12 cellular contexts compared by ENCODE assay signal in the genomic region with DNA sequence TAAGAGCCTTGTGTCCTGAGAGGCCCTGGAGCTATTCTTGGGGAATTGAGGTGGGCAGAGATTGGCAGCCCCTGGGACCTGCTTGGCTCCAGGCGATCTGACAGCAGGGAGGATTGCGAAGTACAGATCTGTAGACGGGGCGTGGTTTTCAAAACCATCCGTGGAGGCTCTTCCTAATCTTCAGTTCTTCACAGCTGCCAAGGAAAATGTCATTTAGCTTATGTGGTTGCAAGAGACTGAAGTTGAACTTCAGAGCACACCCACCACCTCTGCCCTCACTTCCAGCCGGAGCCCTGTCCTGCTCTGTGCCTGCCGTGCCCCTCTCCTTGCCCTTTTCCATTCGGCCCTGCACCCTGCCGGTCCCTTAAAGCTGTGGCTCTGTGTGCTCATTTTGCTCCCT. TPM values are rescaled to one million over a fixed set of nuclear protein-coding genes. Genes with fewer than 3 reads are reported as not detected.
A peak's percentile ranks its signal among the peaks of the same experiment; 100 is the strongest.
DNase-seq lines count a peak whose midpoint lies in the region; ATAC-seq, FAIRE-seq and TF ChIP-seq lines count a peak whose summit lies in the region.
"Had no signal": no experiment of that assay in that cellular context is flagged by ENCODE, and none has a peak within 500 bp of the region (broad histone marks: within the 10 kb centered on the region; RNA-seq: fewer than 3 reads in every experiment).

No MANE protein-coding gene starts in this region.

- no peak for ATAC-seq in GM18868 (IDR thresholded peaks at IDR 0.05; ENCODE audit: unreplicated experiment)
- ATAC-seq: stimulated activated memory B cell treated with anti-CD40 and anti-IgM and Interleukin-4, amounts not matched to agents 10 μg/mL and 1 μg/mL and 100 μg/mL, for 72 hours had no signal

- no peaks in the 10 kb centered on the region for H3K9me1 ChIP-seq in endothelial cell of umbilical vein (replicated peaks; ENCODE audit: control insufficient read depth, extremely low read depth, insufficient read depth, low read length)

- no peak overlapping the region for H3K23ac ChIP-seq in neuronal stem cell (ENCODE audit: low read depth, low read length, poor library complexity)

- CTCF ChIA-PET in endothelial cell of umbilical vein (lab: Charles Lee): interaction anchor here (0.6 to 5.2 kb wide), 6 partner anchors 11 to 40 kb away, joined by 3 to 29 read pairs (median 3); partner anchors contain the start of gene STAB1

- H4K91ac ChIP-seq in neuronal stem cell (ENCODE audit: low read depth, low read length, poor library complexity): no peak overlapping the region

- no peak overlapping the region for H3K18ac ChIP-seq in neuronal stem cell (ENCODE audit: low read length)

- H2AK5ac ChIP-seq in neuronal stem cell (ENCODE audit: low read depth, low read length): no peak overlapping the region

- peaks cover 10 to 27% of the 10 kb centered on the region in 2 experiments for H3K36me3 ChIP-seq in endothelial cell of umbilical vein (ENCODE audit: control insufficient read depth in 2 of 2, extremely low read depth in 1 of 2, insufficient read depth in 2 of 2, low read length in 2 of 2)
- H3K36me3 ChIP-seq in neuronal stem cell (replicated peaks in 1 of 2; ENCODE audit: control insufficient read depth in 2 of 2, insufficient read depth in 2 of 2, low read length in 2 of 2): peaks cover 33 to 91% of the 10 kb centered on the region in 2 donors

- H3K9ac ChIP-seq in endothelial cell of umbilical vein (replicated peaks; ENCODE audit: extremely low read depth, insufficient read depth, low read length) (no peak overlapping the region), neuronal stem cell (ENCODE audit: low read depth, low read length, poor library complexity) (no peak overlapping the region)

- H3K27me3 ChIP-seq in endothelial cell of umbilical vein (ENCODE audit: control insufficient read depth in 2 of 2, insufficient read depth in 2 of 2, low read length in 2 of 2): no peaks in the 10 kb centered on the region
- H3K27me3 ChIP-seq in neuronal stem cell (ENCODE audit: control insufficient read depth in 3 of 3, insufficient read depth in 3 of 3, low read depth in 1 of 3, low read length in 3 of 3): no peaks in the 10 kb centered on the region

- TF ChIP-seq CTCF in NB4 (IDR thresholded peaks at IDR 0.05; ENCODE audit: low read depth, low read length) (no peak), endothelial cell of umbilical vein (IDR thresholded peaks at IDR 0.05; ENCODE audit: extremely low read depth in 1 of 2, insufficient read depth in 1 of 2, low read depth in 1 of 2, low read length in 2 of 2) (no peak)

- H4K20me1 ChIP-seq in endothelial cell of umbilical vein (replicated peaks; ENCODE audit: control insufficient read depth, extremely low read depth, insufficient read depth, low read length): no peaks in the 10 kb centered on the region

- H2BK12ac ChIP-seq in neuronal stem cell (ENCODE audit: low read length): no peak overlapping the region

- H3K4me2 ChIP-seq in endothelial cell of umbilical vein (ENCODE audit: insufficient read depth, low read length) (no peak overlapping the region), neuronal stem cell (ENCODE audit: insufficient read depth, low read length, poor library complexity, severe bottlenecking) (no peak overlapping the region)

- no peak overlapping the region for H2BK5ac ChIP-seq in neuronal stem cell (ENCODE audit: low read length)

- POLR2A ChIA-PET in endothelial cell of umbilical vein (lab: Charles Lee): no interaction called here

- no peak overlapping the region for H3K14ac ChIP-seq in neuronal stem cell (ENCODE audit: low read length)

- H3K27ac ChIP-seq in endothelial cell of umbilical vein (ENCODE audit: insufficient read depth, low read depth, low read length): no peak overlapping the region
- no peak overlapping the region for H3K27ac ChIP-seq in neuronal stem cell (replicated peaks; ENCODE audit: low read length)

- no peak overlapping the region for H2BK120ac ChIP-seq in neuronal stem cell (ENCODE audit: low read depth, low read length)

- H3K79me1 ChIP-seq in neuronal stem cell (ENCODE audit: low read depth, low read length): peaks cover 16% of the 10 kb centered on the region

- WGBS in neuronal stem cell (ENCODE audit: extremely low coverage in 2 of 2, insufficient read length in 2 of 2, insufficient replicate concordance in 1 of 2), 2 donors: no CpG with 5 or more reads among the region's 9 CpGs

- H3K4me1 ChIP-seq in endothelial cell of umbilical vein (ENCODE audit: control insufficient read depth, extremely low read depth, insufficient read depth, low read length) (no peaks in the 10 kb centered on the region), neuronal stem cell (ENCODE audit: control insufficient read depth in 2 of 2, insufficient read depth in 1 of 2, low read depth in 1 of 2, low read length in 2 of 2) (no peaks in the 10 kb centered on the region)

- FAIRE-seq in endothelial cell of umbilical vein (lab: Jason Lieb, UNC): peak; percentile 75

- DNase-seq in D341Med (ENCODE audit: low spot score): peak; percentile 85
- DNase-seq in NB4 (ENCODE audit: low read depth): peak; percentile 59
- DNase-seq in endothelial cell of umbilical vein (ENCODE audit: low read depth, low spot score): no peak
- peak; percentile 30 for DNase-seq in occipital lobe (lab: John Stamatoyannopoulos, UW)
- DNase-seq in neuronal stem cell (ENCODE audit: low spot score): no peak
- no peak for DNase-seq in medulla oblongata (ENCODE audit: extremely low spot score)
- no peak for DNase-seq in stimulated activated CD4-positive, alpha-beta T cell treated with anti-CD3 and anti-CD28 coated beads, Interleukin-4, amount 100 ng/mL, for 1 hour
- DNase-seq: NCI-H2029 treated with DMSO at 0.1 percent for 48 hours; stimulated activated CD4-positive, alpha-beta T cell treated with anti-CD3 and anti-CD28 coated beads, Interleukin-12 subunit alpha, Interleukin-12 subunit beta, amount 100 ng/mL, for 4 hours had no signal

- dilution Hi-C loops in endothelial cell of umbilical vein (cut with MboI; ENCODE audit: extremely low pct_ligation_motif_present, low sequenced_read_pairs): no loop called here

- H2BK15ac ChIP-seq in neuronal stem cell (ENCODE audit: low read length): no peak overlapping the region

- H2AFZ ChIP-seq in endothelial cell of umbilical vein (ENCODE audit: low read depth, low read length) (no peak overlapping the region), neuronal stem cell (ENCODE audit: low read length) (no peak overlapping the region)

- no peak overlapping the region for H3K4ac ChIP-seq in neuronal stem cell (ENCODE audit: low read length)

- H4K8ac ChIP-seq in neuronal stem cell (ENCODE audit: low read depth, low read length): no peak overlapping the region

- intact Hi-C loops in endothelial cell of umbilical vein (cut with micrococcal nuclease): no loop called here

- no TSS peak for BruUV-seq in endothelial cell of umbilical vein (replicated peaks; lab: Mats Ljungman, UMichigan)

- H3K79me2 ChIP-seq in endothelial cell of umbilical vein (ENCODE audit: control insufficient read depth, insufficient read depth, low read length): peaks cover 22% of the 10 kb centered on the region

- no peak overlapping the region for H3K4me3 ChIP-seq in NB4 (ENCODE audit: low read depth, low read length)
- no peak overlapping the region for H3K4me3 ChIP-seq in endothelial cell of umbilical vein (replicated peaks in 1 of 3; ENCODE audit: insufficient read depth in 1 of 3, low read depth in 1 of 3, low read length in 3 of 3)
- H3K4me3 ChIP-seq in neuronal stem cell (ENCODE audit: low read length in 2 of 2): no peak overlapping the region

- no peaks in the 10 kb centered on the region for H3K9me3 ChIP-seq in endothelial cell of umbilical vein (replicated peaks; ENCODE audit: control insufficient read depth, insufficient read depth, low read length)
- H3K9me3 ChIP-seq in neuronal stem cell (replicated peaks in 1 of 2; ENCODE audit: control insufficient read depth in 2 of 2, insufficient read depth in 1 of 2, low read depth in 1 of 2, low read length in 2 of 2): peaks cover 0 to 2% of the 10 kb centered on the region in 2 donors

- TF ChIP-seq POLR2A in NB4 (IDR thresholded peaks at IDR 0.05; ENCODE audit: extremely low read depth, insufficient read length): no peak
- no peak for TF ChIP-seq POLR2A in endothelial cell of umbilical vein (IDR thresholded peaks at IDR 0.05; ENCODE audit: low read depth, low read length)

RNA-seq across cellular contexts. Expression of gene NISCH, which starts 12.9 kb away (rescaled TPM):
- total RNA-seq in endothelial cell of umbilical vein (153 and 156 TPM in 2 replicates), occipital lobe (71.4 TPM)
- 178 and 196 TPM in 2 replicates for polyA plus RNA-seq in endothelial cell of umbilical vein
- polyA plus RNA-seq in endothelial cell of umbilical vein (2011; cell fraction: cytosol; rRNA removed): 62.7 and 82.4 TPM in 2 replicates
- 1,069 and 1,072 TPM in 2 replicates for polyA plus RNA-seq in endothelial cell of umbilical vein (2011; cell fraction: nucleus; rRNA removed)
- 71.1 and 91.6 TPM in 2 replicates for polyA plus RNA-seq in endothelial cell of umbilical vein (2012)
- 199 and 229 TPM in 2 replicates for polyA minus RNA-seq in endothelial cell of umbilical vein
- polyA minus RNA-seq in endothelial cell of umbilical vein (2011; cell fraction: cytosol; rRNA and poly(A)+ RNA removed): 8.1 TPM
- 243 and 248 TPM in 2 replicates for polyA minus RNA-seq in endothelial cell of umbilical vein (2011; cell fraction: nucleus; rRNA and poly(A)+ RNA removed)
- 58.8 TPM for polyA plus RNA-seq in neuronal stem cell (2013, experiment 1 of 2)
- polyA plus RNA-seq in neuronal stem cell (2013, experiment 2 of 2): 58.4 TPM

RNA-seq across cellular contexts. Expression of gene TNNC1, which starts 14.5 kb away (rescaled TPM):
- total RNA-seq in endothelial cell of umbilical vein (not detected in 2 replicates), occipital lobe (not detected)
- polyA plus RNA-seq in endothelial cell of umbilical vein: 0.12 TPM in 1 of 2 replicates, not detected in the other
- polyA plus RNA-seq in endothelial cell of umbilical vein (2011; cell fraction: cytosol; rRNA removed): 0.18 TPM in 2 replicates
- polyA plus RNA-seq in endothelial cell of umbilical vein (2011; cell fraction: nucleus; rRNA removed): not detected in 2 replicates
- not detected in 2 replicates for polyA plus RNA-seq in endothelial cell of umbilical vein (2012)
- not detected in 2 replicates for polyA minus RNA-seq in endothelial cell of umbilical vein
- polyA minus RNA-seq in endothelial cell of umbilical vein (2011; cell fraction: cytosol; rRNA and poly(A)+ RNA removed): 3.5 TPM
- not detected in 2 replicates for polyA minus RNA-seq in endothelial cell of umbilical vein (2011; cell fraction: nucleus; rRNA and poly(A)+ RNA removed)
- 7.4 TPM for polyA plus RNA-seq in neuronal stem cell (2013, experiment 1 of 2)
- polyA plus RNA-seq in neuronal stem cell (2013, experiment 2 of 2): 6.4 TPM
- total RNA-seq: RPMI7951 had no signal

RNA-seq across cellular contexts. Expression of gene SEMA3G, which starts 23.4 kb away (rescaled TPM):
- 22.6 and 24.6 TPM in 2 replicates for total RNA-seq in endothelial cell of umbilical vein
- polyA plus RNA-seq in endothelial cell of umbilical vein: 27.9 and 34.0 TPM in 2 replicates
- polyA plus RNA-seq in endothelial cell of umbilical vein (2011; cell fraction: cytosol; rRNA removed): 16.3 TPM in 2 replicates
- 21.3 and 22.0 TPM in 2 replicates for polyA plus RNA-seq in endothelial cell of umbilical vein (2011; cell fraction: nucleus; rRNA removed)
- 3.1 and 6.5 TPM in 2 replicates for polyA plus RNA-seq in endothelial cell of umbilical vein (2012)
- 16.8 and 22.5 TPM in 2 replicates for polyA minus RNA-seq in endothelial cell of umbilical vein
- 1.3 TPM for polyA minus RNA-seq in endothelial cell of umbilical vein (2011; cell fraction: cytosol; rRNA and poly(A)+ RNA removed)
- 9.9 and 11.0 TPM in 2 replicates for polyA minus RNA-seq in endothelial cell of umbilical vein (2011; cell fraction: nucleus; rRNA and poly(A)+ RNA removed)
- total RNA-seq in occipital lobe: 3.0 TPM
- 0.77 TPM for polyA plus RNA-seq in neuronal stem cell (2013, experiment 1 of 2)
- 0.87 TPM for polyA plus RNA-seq in neuronal stem cell (2013, experiment 2 of 2)

RNA-seq across cellular contexts. Expression of gene STAB1, which starts 26.8 kb away (rescaled TPM):
- 340 and 369 TPM in 2 replicates for total RNA-seq in endothelial cell of umbilical vein
- 369 and 413 TPM in 2 replicates for polyA plus RNA-seq in endothelial cell of umbilical vein
- 195 and 214 TPM in 2 replicates for polyA plus RNA-seq in endothelial cell of umbilical vein (2011; cell fraction: cytosol; rRNA removed)
- polyA plus RNA-seq in endothelial cell of umbilical vein (2011; cell fraction: nucleus; rRNA removed): 2,566 and 2,674 TPM in 2 replicates
- polyA plus RNA-seq in endothelial cell of umbilical vein (2012): 262 and 312 TPM in 2 replicates
- 291 and 381 TPM in 2 replicates for polyA minus RNA-seq in endothelial cell of umbilical vein
- polyA minus RNA-seq in endothelial cell of umbilical vein (2011; cell fraction: cytosol; rRNA and poly(A)+ RNA removed): not detected
- 622 and 778 TPM in 2 replicates for polyA minus RNA-seq in endothelial cell of umbilical vein (2011; cell fraction: nucleus; rRNA and poly(A)+ RNA removed)
- total RNA-seq in occipital lobe: 14.8 TPM
- 0.10 TPM for polyA plus RNA-seq in neuronal stem cell (2013, experiment 1 of 2)
- 0.03 TPM for polyA plus RNA-seq in neuronal stem cell (2013, experiment 2 of 2)

RNA-seq across cellular contexts. Expression of gene PHF7, which starts 57.9 kb away (rescaled TPM):
- total RNA-seq in endothelial cell of umbilical vein: 6.5 and 7.8 TPM in 2 replicates
- polyA plus RNA-seq in endothelial cell of umbilical vein: 3.0 and 4.6 TPM in 2 replicates
- polyA plus RNA-seq in endothelial cell of umbilical vein (2011; cell fraction: cytosol; rRNA removed): 3.7 and 5.1 TPM in 2 replicates
- 17.9 and 23.4 TPM in 2 replicates for polyA plus RNA-seq in endothelial cell of umbilical vein (2011; cell fraction: nucleus; rRNA removed)
- 3.1 and 5.5 TPM in 2 replicates for polyA plus RNA-seq in endothelial cell of umbilical vein (2012)
- polyA minus RNA-seq in endothelial cell of umbilical vein: 6.5 and 9.9 TPM in 2 replicates
- 2.0 TPM for polyA minus RNA-seq in endothelial cell of umbilical vein (2011; cell fraction: cytosol; rRNA and poly(A)+ RNA removed)
- polyA minus RNA-seq in endothelial cell of umbilical vein (2011; cell fraction: nucleus; rRNA and poly(A)+ RNA removed): 7.5 and 10.9 TPM in 2 replicates
- total RNA-seq in occipital lobe: 4.7 TPM
- 23.3 TPM for polyA plus RNA-seq in neuronal stem cell (2013, experiment 1 of 2)
- polyA plus RNA-seq in neuronal stem cell (2013, experiment 2 of 2): 25.3 TPM

Comparison
In these comparisons a context has a peak if more than half of its experiments do, and no peak if none do; other contexts are left out.
1. DNase-seq: peak in D341Med (single experiment), NB4 (single experiment) and occipital lobe (single experiment); none in endothelial cell of umbilical vein (single experiment), neuronal stem cell (single experiment), medulla oblongata (single experiment) and stimulated activated CD4-positive, alpha-beta T cell treated with anti-CD3 and anti-CD28 coated beads, Interleukin-4, amount 100 ng/mL, for 1 hour (single experiment).